ENCODE assay signal across 8 cellular contexts in the genomic region with DNA sequence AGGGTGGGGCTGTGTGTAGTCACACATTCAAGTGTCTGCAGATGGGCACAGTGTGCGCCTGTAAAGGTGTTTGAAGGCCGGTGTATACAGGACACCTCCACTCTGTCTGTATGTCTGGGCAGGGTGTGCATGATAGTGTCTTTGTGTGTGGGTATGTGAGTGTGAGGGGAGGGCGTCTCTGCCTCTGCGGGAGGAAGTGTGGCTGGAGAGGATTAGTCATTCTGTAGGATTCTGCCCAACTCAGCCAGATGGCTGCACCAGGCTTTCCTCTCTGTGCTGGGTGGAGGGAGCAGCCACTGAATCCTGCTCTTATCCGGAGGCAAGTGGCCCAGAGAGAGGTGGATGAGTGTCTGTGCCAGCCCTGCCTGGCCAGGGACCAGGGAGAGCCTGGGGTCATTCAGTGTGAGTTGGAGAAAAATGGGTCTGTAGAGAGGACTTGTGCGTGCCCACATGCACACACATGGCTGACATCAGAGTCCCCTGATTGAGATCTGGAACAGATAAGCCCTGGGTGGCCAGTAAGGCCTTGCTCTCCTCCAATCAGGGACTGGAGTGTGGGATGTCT.
DNase-seq lines count a peak whose midpoint lies in the region; TF ChIP-seq lines count a peak whose summit lies in the region.

No MANE protein-coding gene starts in this region.

- peak overlapping the region; percentile 97 for H3K4me2 ChIP-seq in Loucy (ENCODE audit: low read depth, low read length, poor library complexity, severe bottlenecking)

- H3F3A ChIP-seq in Loucy (ENCODE audit: low read depth): no peaks in the 10 kb centered on the region

- H3K4me1 ChIP-seq in Loucy (ENCODE audit: insufficient read depth, low read length, poor library complexity, severe bottlenecking) (peaks cover 29% of the 10 kb centered on the region), duodenal mucosa (ENCODE audit: control insufficient read depth in 1 of 2, insufficient read depth in 2 of 2, low read length in 2 of 2) (peaks cover 35 to 58% of the 10 kb centered on the region in 2 donors)

- H3K27me3 ChIP-seq in Loucy (ENCODE audit: insufficient read depth, low read length, poor library complexity, severe bottlenecking): no peaks in the 10 kb centered on the region
- peaks cover 0 to 2% of the 10 kb centered on the region in 2 donors for H3K27me3 ChIP-seq in duodenal mucosa (ENCODE audit: control insufficient read depth in 1 of 2, insufficient read depth in 2 of 2, low read length in 2 of 2)

- peak overlapping the region; percentile 97 for H2AFZ ChIP-seq in Loucy (ENCODE audit: low read length)

- H4K20me1 ChIP-seq in Loucy (ENCODE audit: insufficient read depth, low read length, poor library complexity, severe bottlenecking): no peaks in the 10 kb centered on the region

- H3K9me3 ChIP-seq in Loucy (ENCODE audit: insufficient read depth, low read depth, low read length) (no peaks in the 10 kb centered on the region), duodenal mucosa (ENCODE audit: control insufficient read depth in 1 of 2, low read length in 2 of 2) (no peaks in the 10 kb centered on the region)

- DNase-seq in GM04504 (ENCODE audit: low read depth): peak; percentile 83
- DNase-seq in activated CD4-positive, alpha-beta T cell treated with anti-CD3 and anti-CD28 coated beads, Interleukin-2, amount 50 U/mL, for 1 hour: peak; percentile 59
- DNase-seq in medulla oblongata (ENCODE audit: extremely low spot score): peak; percentile 71
- DNase-seq in stimulated activated CD4-positive, alpha-beta T cell treated with anti-CD3 and anti-CD28 coated beads, TNF-alpha, amount 100 ng/mL, for 48 hours (ENCODE audit: low read depth in 3 of 3): peak in 2 of 3 donors; percentile 38 to 43
- no peak for DNase-seq in NCI-H1417 treated with DMSO at 0.1 percent for 48 hours (lab: John Stamatoyannopoulos, UW)
- DNase-seq in NCI-H345 (lab: John Stamatoyannopoulos, UW): no peak

- TF ChIP-seq CTCF in Loucy (conservative IDR thresholded peaks at IDR 0.05; ENCODE audit: low read length): no peak

- no peaks in the 10 kb centered on the region for H3K9me2 ChIP-seq in Loucy (replicated peaks; ENCODE audit: low read depth, low read length)

- H3K9ac ChIP-seq in Loucy (ENCODE audit: low read depth, low read length, poor library complexity, severe bottlenecking): peak overlapping the region; percentile 67
- H3K9ac ChIP-seq in duodenal mucosa (ENCODE audit: low read depth in 1 of 2, low read length in 2 of 2): peak overlapping the region; percentile 58 to 81

- H3K27ac ChIP-seq in duodenal mucosa (ENCODE audit: low read depth, low read length): peak overlapping the region; percentile 97

- H3K79me2 ChIP-seq in Loucy (ENCODE audit: insufficient read depth, low read length): no peaks in the 10 kb centered on the region; the same call in 1 of the 2 replicates

- H3K36me3 ChIP-seq in Loucy (ENCODE audit: insufficient read depth, low read length): peaks cover 10% of the 10 kb centered on the region; the same call in 1 of the 2 replicates
- peaks cover 28 to 32% of the 10 kb centered on the region in 2 donors for H3K36me3 ChIP-seq in duodenal mucosa (ENCODE audit: control insufficient read depth in 1 of 2, insufficient read depth in 2 of 2, low read length in 2 of 2)

- H3K4me3 ChIP-seq in Loucy (ENCODE audit: low read length, poor library complexity, severe bottlenecking): peak overlapping the region; percentile 77
- peak overlapping the region; percentile 69 to 84 for H3K4me3 ChIP-seq in duodenal mucosa (ENCODE audit: low read depth in 1 of 2, low read length in 2 of 2)

Comparison
In these comparisons a context has a peak if more than half of its experiments do, and no peak if none do; other contexts are left out.
1. DNase-seq: peak in GM04504 (single experiment), activated CD4-positive, alpha-beta T cell treated with anti-CD3 and anti-CD28 coated beads, Interleukin-2, amount 50 U/mL, for 1 hour (single experiment), medulla oblongata (single experiment) and stimulated activated CD4-positive, alpha-beta T cell treated with anti-CD3 and anti-CD28 coated beads, TNF-alpha, amount 100 ng/mL, for 48 hours (2 of 3); none in NCI-H1417 treated with DMSO at 0.1 percent for 48 hours (single experiment) and NCI-H345 (single experiment).